1 cellular context compared by ENCODE assay signal in genomic region chr17:41734949-41735313, GRCh38.
TF ChIP-seq lines count a peak whose summit lies in the region.

No MANE protein-coding gene starts in this region.

TF ChIP-seq in HepG2, 621 proteins besides CTCF, POLR2A, EP300 and RAD21 (continues in another document):
- peak; percentile 5; the same call in 1 of the 2 replicates for TF ChIP-seq SMAD1 (CRISPR knock-in tag; IDR thresholded peaks at IDR 0.05; ENCODE audit: borderline replicate concordance, low read depth)
- no peak for TF ChIP-seq ZNF354B (CRISPR knock-in tag; IDR thresholded peaks at IDR 0.05)
- TF ChIP-seq FOSL1 (CRISPR knock-in tag; IDR thresholded peaks at IDR 0.05; ENCODE audit: borderline replicate concordance): no peak
- TF ChIP-seq LRRFIP1 (CRISPR knock-in tag; conservative IDR thresholded peaks at IDR 0.05): no peak
- no peak for TF ChIP-seq MXD1 (CRISPR knock-in tag; IDR thresholded peaks at IDR 0.05)
- TF ChIP-seq CAMTA2 (CRISPR knock-in tag; IDR thresholded peaks at IDR 0.05; ENCODE audit: borderline replicate concordance): no peak
- TF ChIP-seq ZNF605 (CRISPR knock-in tag; IDR thresholded peaks at IDR 0.05): no peak
- TF ChIP-seq ERF (CRISPR knock-in tag; IDR thresholded peaks at IDR 0.05): no peak
- TF ChIP-seq SETDB1 (CRISPR knock-in tag; IDR thresholded peaks at IDR 0.05; ENCODE audit: borderline replicate concordance): no peak
- TF ChIP-seq ZNF263 (CRISPR knock-in tag; IDR thresholded peaks at IDR 0.05): 0 out of 2 replicates have a peak, but pooled peaks have one; percentile 1
- no peak for TF ChIP-seq ADNP (CRISPR knock-in tag; IDR thresholded peaks at IDR 0.05)
- TF ChIP-seq ZNF383 (CRISPR knock-in tag; IDR thresholded peaks at IDR 0.05; ENCODE audit: borderline replicate concordance): no peak
- no peak for TF ChIP-seq NFE2L1 (CRISPR knock-in tag; IDR thresholded peaks at IDR 0.05; ENCODE audit: borderline replicate concordance)
- no peak for TF ChIP-seq ZNF737 (CRISPR knock-in tag; IDR thresholded peaks at IDR 0.05; ENCODE audit: borderline replicate concordance)
- no peak for TF ChIP-seq ZNF143 (CRISPR knock-in tag; IDR thresholded peaks at IDR 0.05)
- no peak for TF ChIP-seq ZSCAN20 (CRISPR knock-in tag; IDR thresholded peaks at IDR 0.05; ENCODE audit: borderline replicate concordance)
- peak; percentile 4; the same call in 1 of the 2 replicates for TF ChIP-seq MTA1 (CRISPR knock-in tag; IDR thresholded peaks at IDR 0.05; ENCODE audit: borderline replicate concordance)
- peak; percentile 4; the same call in 1 of the 2 replicates for TF ChIP-seq ZMYM4 (CRISPR knock-in tag; IDR thresholded peaks at IDR 0.05)
- TF ChIP-seq SNRNP70 (IDR thresholded peaks at IDR 0.05; ENCODE audit: low read depth, low read length): no peak
- 0 out of 2 replicates have a peak, but pooled peaks have one; percentile 40 for TF ChIP-seq ZNF598 (CRISPR knock-in tag; IDR thresholded peaks at IDR 0.05; ENCODE audit: borderline replicate concordance)
- peak; percentile 30; the same call in 1 of the 2 replicates for TF ChIP-seq ZNF446 (CRISPR knock-in tag; IDR thresholded peaks at IDR 0.05)
- no peak for TF ChIP-seq NCOA1 (CRISPR knock-in tag; IDR thresholded peaks at IDR 0.05)
- TF ChIP-seq GLI4 (CRISPR knock-in tag; IDR thresholded peaks at IDR 0.05; ENCODE audit: borderline replicate concordance): 0 out of 2 replicates have a peak, but pooled peaks have one; percentile 10
- peak; percentile 10; the same call in 1 of the 2 replicates for TF ChIP-seq ZBTB20 (CRISPR knock-in tag; IDR thresholded peaks at IDR 0.05; ENCODE audit: borderline replicate concordance, low read depth)
- TF ChIP-seq ZFP91 (CRISPR knock-in tag; IDR thresholded peaks at IDR 0.05; ENCODE audit: borderline replicate concordance): no peak
- 0 out of 2 replicates have a peak, but pooled peaks have one; percentile 41 for TF ChIP-seq ZNF724P (CRISPR knock-in tag; IDR thresholded peaks at IDR 0.05; ENCODE audit: borderline replicate concordance)
- no peak for TF ChIP-seq ARID3A (IDR thresholded peaks at IDR 0.05; ENCODE audit: low read depth, low read length)
- 0 out of 2 replicates have a peak, but pooled peaks have one; percentile 11 for TF ChIP-seq ARID4A (CRISPR knock-in tag; IDR thresholded peaks at IDR 0.05; ENCODE audit: borderline replicate concordance)
- no peak for TF ChIP-seq PCBP1 (IDR thresholded peaks at IDR 0.05; ENCODE audit: borderline replicate concordance, low read depth, low read length)
- no peak for TF ChIP-seq ZNF672 (CRISPR knock-in tag; IDR thresholded peaks at IDR 0.05)
- 0 out of 2 replicates have a peak, but pooled peaks have one; percentile 4 for TF ChIP-seq ZNF800 (CRISPR knock-in tag; IDR thresholded peaks at IDR 0.05)
- TF ChIP-seq NFIB (CRISPR knock-in tag; IDR thresholded peaks at IDR 0.05; ENCODE audit: borderline replicate concordance): no peak
- no peak for TF ChIP-seq MYNN (CRISPR knock-in tag; IDR thresholded peaks at IDR 0.05; ENCODE audit: low read depth)
- no peak for TF ChIP-seq ARNT (IDR thresholded peaks at IDR 0.05)
- TF ChIP-seq ESRRA (CRISPR knock-in tag; IDR thresholded peaks at IDR 0.05; ENCODE audit: low read depth): no peak
- TF ChIP-seq ZSCAN25 (CRISPR knock-in tag; IDR thresholded peaks at IDR 0.05): peak; percentile 31
- peak; percentile 80 for TF ChIP-seq HNRNPLL (IDR thresholded peaks at IDR 0.05; ENCODE audit: low read depth, low read length, poor library complexity, severe bottlenecking)
- peak; percentile 17 for TF ChIP-seq ZNF687 (CRISPR knock-in tag; IDR thresholded peaks at IDR 0.05)
- peak; percentile 58; the same call in 1 of the 2 replicates for TF ChIP-seq MTF2 (CRISPR knock-in tag; IDR thresholded peaks at IDR 0.05; ENCODE audit: borderline replicate concordance)
- TF ChIP-seq RFX3 (CRISPR knock-in tag; IDR thresholded peaks at IDR 0.05): no peak
- TF ChIP-seq YEATS4 (CRISPR knock-in tag; IDR thresholded peaks at IDR 0.05; ENCODE audit: borderline replicate concordance): no peak
- no peak for TF ChIP-seq TCF7 (IDR thresholded peaks at IDR 0.05; ENCODE audit: low read depth)
- TF ChIP-seq GABPB1 (CRISPR knock-in tag; IDR thresholded peaks at IDR 0.05): no peak
- TF ChIP-seq ZNF235 (CRISPR knock-in tag; IDR thresholded peaks at IDR 0.05; ENCODE audit: borderline replicate concordance): 0 out of 2 replicates have a peak, but pooled peaks have one; percentile 3
- no peak for TF ChIP-seq KMT2A (CRISPR knock-in tag; IDR thresholded peaks at IDR 0.05)
- no peak; the same call in 1 of the 2 replicates for TF ChIP-seq MYPOP (CRISPR knock-in tag; IDR thresholded peaks at IDR 0.05)
